ENCODE assay signal across 9 cellular contexts in the genomic region with DNA sequence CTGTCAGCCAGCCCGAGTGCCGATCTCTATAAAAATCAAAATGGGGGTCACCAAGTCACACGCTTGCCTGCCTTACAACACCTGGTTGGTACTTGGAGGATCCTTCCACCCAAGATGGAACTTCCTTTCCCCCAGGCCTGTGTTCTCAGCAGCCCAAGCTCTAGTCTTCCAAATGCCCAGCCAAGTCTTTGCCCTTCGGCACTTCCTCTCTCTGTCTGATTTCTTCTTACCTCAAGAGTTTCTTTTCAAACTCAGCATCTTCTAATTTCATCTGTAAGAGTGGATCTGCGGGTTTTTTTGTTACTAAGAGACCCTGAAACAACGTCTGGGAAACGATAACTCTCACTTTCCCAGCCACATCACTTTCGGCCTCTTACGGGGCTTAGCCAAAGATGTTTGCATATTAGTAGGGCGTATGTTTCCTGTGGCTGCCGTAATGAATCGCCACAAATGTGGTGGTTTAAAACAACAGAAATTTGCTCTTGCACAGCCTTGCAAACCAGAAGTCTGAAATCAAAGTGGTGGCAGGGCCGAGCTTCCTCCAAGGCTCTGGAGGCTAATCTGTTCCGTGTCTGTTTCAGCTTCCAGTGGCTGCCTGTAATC.
DNase-seq lines count a peak whose midpoint lies in the region; ATAC-seq and TF ChIP-seq lines count a peak whose summit lies in the region.
"Had no signal": no experiment of that assay in that cellular context is flagged by ENCODE, and none has a peak within 500 bp of the region (broad histone marks: within the 10 kb centered on the region; RNA-seq: fewer than 3 reads in every experiment).

No MANE protein-coding gene starts in this region.

- H4K20me1 ChIP-seq in Karpas-422 (ENCODE audit: insufficient read depth, low read depth, low read length): no peaks in the 10 kb centered on the region

- TF ChIP-seq CTCF in AG10803 (conservative IDR thresholded peaks at IDR 0.05; ENCODE audit: low read length) (no peak), tibial nerve (IDR thresholded peaks at IDR 0.05) (no peak), omental fat pad (IDR thresholded peaks at IDR 0.05) (no peak)

- no peak overlapping the region for H3K4me2 ChIP-seq in Karpas-422 (ENCODE audit: low read depth, low read length, poor library complexity, severe bottlenecking)

- H3K9ac ChIP-seq in Karpas-422 (ENCODE audit: low read length): no peak overlapping the region

- H3K9me3 ChIP-seq in Karpas-422 (ENCODE audit: low read length) (no peaks in the 10 kb centered on the region), tibial nerve (no peaks in the 10 kb centered on the region)
- H3K9me3 ChIP-seq: left ventricle myocardium inferior had no signal

- H3K9me2 ChIP-seq in Karpas-422 (replicated peaks; ENCODE audit: insufficient read depth, low read length): no peaks in the 10 kb centered on the region

- TF ChIP-seq POLR2A in tibial nerve (IDR thresholded peaks at IDR 0.05): no peak

- H3K27me3 ChIP-seq in Karpas-422 (ENCODE audit: low read length) (0 out of 2 replicates have a peak, but pooled peaks cover 4% of the 10 kb centered on the region), tibial nerve (no peaks in the 10 kb centered on the region)

- no peak overlapping the region for H3K27ac ChIP-seq in Karpas-422 (ENCODE audit: low read length)
- no peak overlapping the region for H3K27ac ChIP-seq in tibial nerve
- H3K27ac ChIP-seq: left ventricle myocardium inferior had no signal

- H3K4me3 ChIP-seq in AG10803 (ENCODE audit: low read length) (no peak overlapping the region), Karpas-422 (ENCODE audit: low read length) (no peak overlapping the region), tibial nerve (no peak overlapping the region)
- H3K4me3 ChIP-seq: left ventricle myocardium inferior had no signal

- TF ChIP-seq EP300 in tibial nerve (IDR thresholded peaks at IDR 0.05): no peak

- 87 to 88% methylated on average over 14 of the region's 14 CpGs for WGBS in tibial nerve, 2 donors

- ATAC-seq in GM18870 (IDR thresholded peaks at IDR 0.05; ENCODE audit: unreplicated experiment) (peak; percentile 84), HG02642 (IDR thresholded peaks at IDR 0.05; ENCODE audit: poor library complexity, unreplicated experiment) (peak; percentile 89), omental fat pad (ENCODE audit: low FRiP score) (no peak)

- H3K79me2 ChIP-seq in Karpas-422 (ENCODE audit: low read length): no peaks in the 10 kb centered on the region

- H3K36me3 ChIP-seq in Karpas-422 (ENCODE audit: insufficient read depth, low read length): no peaks in the 10 kb centered on the region
- peaks cover 0 to 10% (median 4%) of the 10 kb centered on the region in 3 donors for H3K36me3 ChIP-seq in tibial nerve

- H2AFZ ChIP-seq in Karpas-422 (ENCODE audit: low read length): no peak overlapping the region

- DNase-seq in AG10803 (ENCODE audit: low read depth) (peak; percentile 18), Karpas-422 (peak; percentile 36), NCI-H345 treated with DMSO at 0.1 percent for 48 hours (lab: John Stamatoyannopoulos, UW; ENCODE audit: unreplicated experiment) (no peak), NCI-H1092 treated with DMSO at 0.1 percent for 48 hours (lab: John Stamatoyannopoulos, UW) (no peak), tibial nerve (ENCODE audit: low spot score in 2 of 2) (no peak), omental fat pad (ENCODE audit: low spot score) (no peak)
- DNase-seq: left ventricle myocardium inferior had no signal

- peaks cover 8% of the 10 kb centered on the region; the same call in 1 of the 2 replicates for H3K4me1 ChIP-seq in Karpas-422 (ENCODE audit: low read length)
- peaks cover 0 to 10% (median 0%) of the 10 kb centered on the region in 4 donors for H3K4me1 ChIP-seq in tibial nerve

Comparison
In these comparisons a context has a peak if more than half of its experiments do, and no peak if none do; other contexts are left out.
1. DNase-seq: peak in AG10803 (single experiment) and Karpas-422 (single experiment); none in NCI-H345 treated with DMSO at 0.1 percent for 48 hours (single experiment), NCI-H1092 treated with DMSO at 0.1 percent for 48 hours (single experiment), tibial nerve (0 of 2) and omental fat pad (single experiment).